ENCODE assay signal across 16 cellular contexts in the genomic region with DNA sequence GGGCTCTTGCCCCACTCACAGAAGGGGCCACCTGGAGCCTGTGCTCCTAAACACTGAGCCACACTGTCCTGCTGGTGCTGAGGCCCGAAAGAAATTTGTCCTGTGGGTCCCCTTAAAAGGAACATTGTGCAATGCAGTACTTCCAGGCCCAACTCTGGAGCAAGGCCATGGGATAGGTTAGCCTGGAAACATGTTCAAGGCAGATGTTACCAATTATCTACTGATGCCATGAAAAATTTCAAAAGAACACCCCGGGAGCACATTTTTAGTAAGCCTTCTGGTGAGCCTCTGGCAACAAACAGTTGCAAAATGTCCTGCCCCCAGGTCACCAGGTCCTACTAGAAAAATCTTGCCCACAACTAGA. TPM values are rescaled to one million over a fixed set of nuclear protein-coding genes. Genes with fewer than 3 reads are reported as not detected.
DNase-seq lines count a peak whose midpoint lies in the region; ATAC-seq and TF ChIP-seq lines count a peak whose summit lies in the region.
"Had no signal": no experiment of that assay in that cellular context is flagged by ENCODE, and none has a peak within 500 bp of the region (broad histone marks: within the 10 kb centered on the region; RNA-seq: fewer than 3 reads in every experiment).

No MANE protein-coding gene starts in this region.

- H3K9me3 ChIP-seq in IMR-90 (ENCODE audit: control insufficient read depth, insufficient read depth, low read length) (no peaks in the 10 kb centered on the region), HAP-1 (no peaks in the 10 kb centered on the region)
- H3K9me3 ChIP-seq: SJCRH30 had no signal

- POLR2A ChIA-PET in IMR-90 (lab: Charles Lee; ENCODE audit: unreplicated experiment), result no interaction called here

- TF ChIP-seq RAD21 in IMR-90 (IDR thresholded peaks at IDR 0.05; ENCODE audit: low read length), result no peak

- no peak overlapping the region; the same call in 1 of the 2 replicates for H3K27ac ChIP-seq in IMR-90 (ENCODE audit: insufficient read depth, low read length)
- H3K27ac ChIP-seq: SJCRH30 had no signal

- H3K4ac ChIP-seq in IMR-90 (ENCODE audit: low read depth, low read length), result no peak overlapping the region

- H2BK120ac ChIP-seq in IMR-90 (ENCODE audit: low read depth, low read length), result no peak overlapping the region

- H3K79me1 ChIP-seq in IMR-90 (ENCODE audit: low read depth in 1 of 2, low read length in 2 of 2), result no peaks in the 10 kb centered on the region

- H3K18ac ChIP-seq in IMR-90 (ENCODE audit: low read depth, low read length), result no peak overlapping the region

- dilution Hi-C loops in IMR-90 (cut with HindIII; ENCODE audit: low sequenced_read_pairs, unreplicated experiment), result no loop called here

- H3K36me3 ChIP-seq in IMR-90 (ENCODE audit: control insufficient read depth, insufficient read depth, low read length), result no peaks in the 10 kb centered on the region
- no peaks in the 10 kb centered on the region for H3K36me3 ChIP-seq in HAP-1 (replicated peaks)
- H3K36me3 ChIP-seq: SJCRH30 had no signal

- no peak overlapping the region for H2AFZ ChIP-seq in IMR-90 (replicated peaks; ENCODE audit: low read length, poor library complexity)

- peaks cover 7% of the 10 kb centered on the region; the same call in 1 of the 2 replicates for H3K4me1 ChIP-seq in IMR-90 (ENCODE audit: control insufficient read depth, insufficient read depth, low read length)
- H3K4me1 ChIP-seq in HAP-1, result no peaks in the 10 kb centered on the region
- H3K4me1 ChIP-seq: SJCRH30 had no signal

- no peaks in the 10 kb centered on the region for H4K20me1 ChIP-seq in IMR-90 (ENCODE audit: insufficient read depth, low read length)

- in situ Hi-C loops in IMR-90 (cut with MboI; ENCODE audit: low sequenced_read_pairs), result no loop called here
- in situ Hi-C loops in HAP-1 (cut with MboI; ENCODE audit: low sequenced_read_pairs), result no loop called here

- DNase-seq in AG08396 (ENCODE audit: low spot score) (peak; percentile 62), IMR-90 (peak; percentile 39), fibroblast of peridontal ligament (ENCODE audit: extremely low read depth) (peak; percentile 94), renal cortical epithelial cell (ENCODE audit: low read depth) (peak; percentile 74), HT-29 (ENCODE audit: low spot score) (no peak), GM19238 (ENCODE audit: insufficient read length, low spot score) (no peak), HAP-1 (ENCODE audit: low spot score in 2 of 2) (no peak)
- DNase-seq: activated CD4-positive, alpha-beta T cell treated with anti-CD3 and anti-CD28 coated beads, Interleukin-2, amount 10 ng/mL, durations not matched to agents 24 days and 14 days; DMS 273 treated with DMSO at 0.1 percent for 48 hours; effector memory CD8-positive, alpha-beta T cell; H9; kidney glomerular epithelial cell; NCI-H1417; NCI-H2227 treated with DMSO at 0.1 percent for 48 hours; SJCRH30 had no signal

- ATAC-seq in IMR-90 (ENCODE audit: low read depth), result peak; percentile 59
- no peak for ATAC-seq in GM19035 (IDR thresholded peaks at IDR 0.05; ENCODE audit: unreplicated experiment)
- ATAC-seq: effector memory CD8-positive, alpha-beta T cell had no signal

- H4K91ac ChIP-seq in IMR-90 (ENCODE audit: insufficient read depth, low read depth, low read length), result no peak overlapping the region

- H2BK20ac ChIP-seq in IMR-90 (ENCODE audit: low read depth, low read length), result no peak overlapping the region

- H3K27me3 ChIP-seq in IMR-90 (ENCODE audit: control insufficient read depth, insufficient read depth, low read length), result no peaks in the 10 kb centered on the region
- H3K27me3 ChIP-seq in HAP-1 (ENCODE audit: low read depth), result no peaks in the 10 kb centered on the region
- H3K27me3 ChIP-seq: SJCRH30 had no signal

- H3K9me1 ChIP-seq in IMR-90 (ENCODE audit: insufficient read depth, low read length), result no peaks in the 10 kb centered on the region; the same call in 1 of the 2 replicates

- CTCF ChIA-PET in IMR-90 (lab: Yijun Ruan, JAX), result no interaction called here

- H2BK15ac ChIP-seq in IMR-90 (ENCODE audit: low read depth, low read length), result no peak overlapping the region

- H2AK9ac ChIP-seq in IMR-90 (replicated peaks; ENCODE audit: low read depth, low read length, poor library complexity), result no peak overlapping the region

- TF ChIP-seq CTCF in IMR-90 (conservative IDR thresholded peaks at IDR 0.05; ENCODE audit: low read depth, low read length), result no peak

- H2BK5ac ChIP-seq in IMR-90 (ENCODE audit: low read depth, low read length, poor library complexity, severe bottlenecking), result no peak overlapping the region

- BruUV-seq in IMR-90 (replicated peaks; lab: Mats Ljungman, UMichigan), result no TSS peak

- H3K4me3 ChIP-seq in IMR-90 (ENCODE audit: insufficient read depth, low read depth, low read length) (no peak overlapping the region), HAP-1 (no peak overlapping the region)
- H3K4me3 ChIP-seq: SJCRH30 had no signal

- no peak overlapping the region for H4K5ac ChIP-seq in IMR-90 (ENCODE audit: low read depth, low read length)

- H2AK5ac ChIP-seq in IMR-90 (ENCODE audit: low read depth, low read length), result no peak overlapping the region

- WGBS in IMR-90 (ENCODE audit: extremely low coverage in 2 of 2, insufficient read length in 1 of 2), 2 experiments, result no CpG with 5 or more reads among the region's 2 CpGs

- H4K8ac ChIP-seq in IMR-90 (ENCODE audit: low read depth in 2 of 2, low read length in 2 of 2), result no peak overlapping the region

- intact Hi-C loops in IMR-90 (cut with micrococcal nuclease), result no loop called here

- TF ChIP-seq POLR2A in IMR-90 (IDR thresholded peaks at IDR 0.05; ENCODE audit: low read depth, low read length), result no peak

- H3K9ac ChIP-seq in IMR-90 (ENCODE audit: low read depth, low read length), result no peak overlapping the region

- H3K23ac ChIP-seq in IMR-90 (ENCODE audit: low read depth, low read length), result no peak overlapping the region

- H3K14ac ChIP-seq in IMR-90 (replicated peaks; ENCODE audit: low read depth, low read length), result no peak overlapping the region

- H3K4me2 ChIP-seq in IMR-90 (ENCODE audit: low read depth, low read length), result no peak overlapping the region

- no peak overlapping the region for H3K56ac ChIP-seq in IMR-90 (ENCODE audit: extremely low read depth, insufficient read depth, low read length)

TF ChIP-seq in IMR-90, 13 proteins besides CTCF, POLR2A, EP300 and RAD21:
- TF ChIP-seq MAFK (IDR thresholded peaks at IDR 0.05; ENCODE audit: low read depth, low read length) (no peak), CEBPB (IDR thresholded peaks at IDR 0.05; ENCODE audit: low read depth, low read length) (peak; percentile 47; the same call in 1 of the 2 replicates)

RNA-seq across cellular contexts. Expression of a gene that starts 12.3 kb away (rescaled TPM):
- total RNA-seq in IMR-90 (2012; rRNA removed), result 380 and 776 TPM in 2 replicates
- polyA plus RNA-seq in IMR-90 (2012; rRNA removed), result 647 and 742 TPM in 2 replicates
- polyA plus RNA-seq in IMR-90 (2012; cell fraction: cytosol; rRNA removed), result 585 and 1,669 TPM in 2 replicates
- 208 and 388 TPM in 2 replicates for polyA plus RNA-seq in IMR-90 (2012; cell fraction: nucleus; rRNA removed; ENCODE audit: low replicate concordance)
- 594 and 977 TPM in 2 replicates for total RNA-seq in renal cortical epithelial cell
- 1,191 and 1,224 TPM in 2 replicates for total RNA-seq in HT-29 (2014; rRNA removed; shearing (Covaris generic))

Comparison
In these comparisons a context has a peak if more than half of its experiments do, and no peak if none do; other contexts are left out.
1. DNase-seq: peak in AG08396 (single experiment), IMR-90 (single experiment), fibroblast of peridontal ligament (single experiment) and renal cortical epithelial cell (single experiment); none in HT-29 (single experiment), GM19238 (single experiment) and HAP-1 (0 of 2).